ENCODE assay signal across 13 cellular contexts in the genomic region with DNA sequence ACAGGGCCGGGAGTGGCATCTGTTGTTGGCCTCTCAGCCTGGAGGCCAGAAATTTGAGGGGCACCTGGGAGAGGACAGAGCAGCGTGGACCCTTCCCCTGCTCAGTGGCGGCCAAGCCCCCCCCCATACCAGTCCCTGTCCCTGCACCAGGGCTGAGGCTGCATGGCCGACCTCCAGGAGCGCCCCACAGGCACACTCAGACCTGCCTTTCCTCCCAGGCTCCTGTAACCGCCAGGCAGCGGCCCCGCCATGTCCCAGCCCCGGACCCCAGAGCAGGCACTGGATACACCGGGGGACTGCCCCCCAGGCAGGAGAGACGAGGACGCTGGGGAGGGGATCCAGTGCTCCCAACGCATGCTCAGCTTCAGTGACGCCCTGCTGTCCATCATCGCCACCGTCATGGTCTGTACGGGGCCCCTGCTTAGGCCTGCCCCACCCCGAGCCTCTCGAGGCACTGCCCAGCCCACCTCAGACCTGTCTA.
"Had no signal": no experiment of that assay in that cellular context is flagged by ENCODE, and none has a peak within 500 bp of the region (broad histone marks: within the 10 kb centered on the region; RNA-seq: fewer than 3 reads in every experiment).

No MANE protein-coding gene starts in this region.

- DNase-seq: activated CD4-positive, alpha-beta T cell treated with anti-CD3 and anti-CD28 coated beads for 4 hours; activated CD8-positive, alpha-beta memory T cell treated with anti-CD3 and anti-CD28 coated beads, Interleukin-2, amount 50 U/mL, for 48 hours; activated CD8-positive, alpha-beta T cell treated with anti-CD3 and anti-CD28 coated beads, Interleukin-2, amount 10 ng/mL, durations not matched to agents 7 days and 5 days; activated naive CD4-positive, alpha-beta T cell treated with Interleukin-2 at 50 U/mL for 16 hours; colonic mucosa; effector CD4-positive, alpha-beta T cell; foreskin melanocyte; naive B cell; stimulated activated CD4-positive, alpha-beta T cell treated with anti-CD3 and anti-CD28 coated beads, Interleukin-2, amount 100 ng/mL, for 24 hours; stimulated activated naive CD4-positive, alpha-beta T cell had no signal

- H3K27me3 ChIP-seq: colonic mucosa, heart left ventricle had no signal

- H3K4me3 ChIP-seq: colonic mucosa, heart left ventricle had no signal

- H3K27me3 Mint-ChIP-seq: naive B cell had no signal

- H3K27ac ChIP-seq: colonic mucosa, heart left ventricle, VCaP had no signal

- H3K27ac Mint-ChIP-seq: activated CD8-positive, alpha-beta T cell treated with anti-CD3 and anti-CD28 coated beads, Interleukin-2, amount 10 ng/mL, durations not matched to agents 7 days and 5 days; progenitor cell of endocrine pancreas had no signal

- H3K9me3 Mint-ChIP-seq: naive B cell had no signal

- H3K4me3 Mint-ChIP-seq: activated CD8-positive, alpha-beta T cell treated with anti-CD3 and anti-CD28 coated beads, Interleukin-2, amount 10 ng/mL, durations not matched to agents 7 days and 5 days had no signal

- H3K9me3 ChIP-seq: colonic mucosa, heart left ventricle had no signal

- ATAC-seq: activated CD8-positive, alpha-beta T cell treated with anti-CD3 and anti-CD28 coated beads, Interleukin-2, amount 10 ng/mL, durations not matched to agents 7 days and 5 days had no signal

- H3K36me3 ChIP-seq: colonic mucosa had no signal

- H3K4me1 ChIP-seq: colonic mucosa had no signal
